ENCODE assay signal across 8 cellular contexts in genomic region chr11:33775064-33775807, GRCh38. TPM values are rescaled to one million over a fixed set of nuclear protein-coding genes. Genes with fewer than 3 reads are reported as not detected.
DNase-seq lines count a peak whose midpoint lies in the region; ATAC-seq and TF ChIP-seq lines count a peak whose summit lies in the region.

No MANE protein-coding gene starts in this region.

- H3K9ac ChIP-seq in HCT116 (ENCODE audit: low read length), result peak overlapping the region; percentile 51; the same call in 1 of the 2 replicates
- H3K9ac ChIP-seq in smooth muscle cell (ENCODE audit: low read depth), result peak overlapping the region; percentile 79

- no peaks in the 10 kb centered on the region for H3F3A ChIP-seq in smooth muscle cell (ENCODE audit: low read depth)

- H4K20me1 ChIP-seq in HCT116 (ENCODE audit: insufficient read depth) (no peaks in the 10 kb centered on the region; the same call in 1 of the 2 replicates), smooth muscle cell (ENCODE audit: low read depth) (peaks cover 32% of the 10 kb centered on the region)

- peak overlapping the region; percentile 82 to 91 for H3K4me3 ChIP-seq in HCT116 (replicated peaks in 1 of 2; ENCODE audit: low read depth in 1 of 2, low read length in 2 of 2)
- peak overlapping the region; percentile 88 for H3K4me3 ChIP-seq in WI38 (ENCODE audit: low read depth, low read length)
- peak overlapping the region; percentile 97 for H3K4me3 ChIP-seq in right cardiac atrium (ENCODE audit: low read length)
- H3K4me3 ChIP-seq in smooth muscle cell, result peak overlapping the region; percentile 79

- H3K79me2 ChIP-seq in HCT116 (ENCODE audit: insufficient read depth, low read length) (peaks cover 18% of the 10 kb centered on the region), smooth muscle cell (ENCODE audit: low read depth) (peaks cover 28% of the 10 kb centered on the region)

- H3K4me2 ChIP-seq in HCT116 (ENCODE audit: low read length), result peak overlapping the region; percentile 79
- H3K4me2 ChIP-seq in smooth muscle cell, result peak overlapping the region; percentile 100

- TF ChIP-seq RAD21 in HCT116 (IDR thresholded peaks at IDR 0.05; ENCODE audit: low read depth), result no peak

- POLR2A ChIA-PET in HCT116 (lab: Charles Lee) (no interaction called here), GM10248 (lab: Yijun Ruan, JAX) (interaction anchor here (0.7 kb wide), 1 partner anchor 73 kb away, joined by 5 read pairs; no protein-coding TSS in a partner anchor)

- H3K27me3 ChIP-seq in HCT116 (ENCODE audit: insufficient read depth, low read length) (no peaks in the 10 kb centered on the region), right cardiac atrium (ENCODE audit: control insufficient read depth, insufficient read depth) (no peaks in the 10 kb centered on the region), smooth muscle cell (ENCODE audit: low read depth) (no peaks in the 10 kb centered on the region)

- H3K9me2 ChIP-seq in HCT116 (ENCODE audit: insufficient read depth), result no peaks in the 10 kb centered on the region

- RAD21 ChIA-PET in HCT116 (lab: Charles Lee; ENCODE audit: low non-redundant PET in 1 of 2, low total read pairs in 2 of 2, uncharacterized antibody in 2 of 2, unreplicated experiment in 2 of 2), result no interaction called here

- no peak for TF ChIP-seq POLR2A in HCT116 (IDR thresholded peaks at IDR 0.05; ENCODE audit: borderline replicate concordance, extremely low read depth, insufficient read depth, insufficient read length)

- H3K27ac ChIP-seq in HCT116 (ENCODE audit: low read depth, low read length) (no peak overlapping the region; the same call in 1 of the 2 replicates), right cardiac atrium (ENCODE audit: low read length) (peak overlapping the region; percentile 91), smooth muscle cell (ENCODE audit: low read depth) (no peak overlapping the region)

- H3K36me3 ChIP-seq in HCT116 (ENCODE audit: control insufficient read depth in 1 of 2, insufficient read depth in 2 of 2, low read length in 2 of 2) (no peaks in the 10 kb centered on the region), smooth muscle cell (ENCODE audit: low read depth) (no peaks in the 10 kb centered on the region)

- ATAC-seq in HCT116 (no peak), right cardiac atrium (no peak)

- H2AFZ ChIP-seq in HCT116 (ENCODE audit: low read depth, low read length, poor library complexity, severe bottlenecking) (peak overlapping the region; percentile 88), smooth muscle cell (ENCODE audit: low read depth) (peak overlapping the region; percentile 99)

- H3K9me3 ChIP-seq in HCT116 (ENCODE audit: control insufficient read depth in 1 of 2, insufficient read depth in 1 of 2, low read depth in 1 of 2, low read length in 2 of 2) (no peaks in the 10 kb centered on the region), right cardiac atrium (ENCODE audit: control insufficient read depth, low read length) (no peaks in the 10 kb centered on the region), smooth muscle cell (replicated peaks; ENCODE audit: low read depth) (no peaks in the 10 kb centered on the region)

- DNase-seq in HCT116 (ENCODE audit: low read depth, low spot score) (no peak), right cardiac atrium (no peak), smooth muscle cell (lab: John Stamatoyannopoulos, UW; ENCODE audit: unreplicated experiment) (no peak), GM10248 (ENCODE audit: extremely low spot score) (no peak), GM10266 (ENCODE audit: extremely low spot score) (no peak), NCI-H524 treated with DMSO at 0.1 percent for 48 hours (lab: John Stamatoyannopoulos, UW) (no peak), NCI-H2029 (lab: John Stamatoyannopoulos, UW) (no peak)

- WGBS in right cardiac atrium, result 47% methylated on average over 14 of the region's 14 CpGs
- 49% methylated on average over 14 of the region's 14 CpGs for WGBS in smooth muscle cell (ENCODE audit: low lambda C conversion rate)

- CTCF ChIA-PET in HCT116 (lab: Charles Lee), result interaction anchor here (0.7 kb wide), 1 partner anchor 82 kb away, joined by 4 read pairs; no protein-coding TSS in a partner anchor
- CTCF ChIA-PET in GM10248 (lab: Yijun Ruan, JAX), result interaction anchor here (1.3 to 3.4 kb wide), 4 partner anchors 9 to 33 kb away, joined by 3 to 10 read pairs (median 6); no protein-coding TSS in a partner anchor

- no TSS peak for BruUV-seq in HCT116 (replicated peaks; lab: Mats Ljungman, UMichigan)

- intact Hi-C loops in HCT116 (cut with micrococcal nuclease), result no loop called here
- intact Hi-C loops in right cardiac atrium (cut with DNase I), result no loop called here

- TF ChIP-seq CTCF in HCT116 (IDR thresholded peaks at IDR 0.05 in 2 of 3, conservative IDR thresholded peaks at IDR 0.05 in 1 of 3; ENCODE audit: borderline replicate concordance in 1 of 3, insufficient read depth in 1 of 3, low read depth in 2 of 3, low read length in 2 of 3), result no peak
- TF ChIP-seq CTCF in WI38 (IDR thresholded peaks at IDR 0.05; ENCODE audit: low read depth, low read length), result no peak
- no peak for TF ChIP-seq CTCF in smooth muscle cell (IDR thresholded peaks at IDR 0.05; ENCODE audit: borderline replicate concordance, insufficient read depth, poor library complexity, severe bottlenecking)
- TF ChIP-seq CTCF in GM10248 (IDR thresholded peaks at IDR 0.05; ENCODE audit: control extremely low read depth, extremely low read depth, low read depth, missing control alignments), result no peak
- no peak for TF ChIP-seq CTCF in GM10266 (IDR thresholded peaks at IDR 0.05; ENCODE audit: control insufficient read depth, insufficient read depth, low read depth, missing control alignments)

- peaks cover 7 to 26% of the 10 kb centered on the region in 2 experiments; a peak in 3 of 4 replicates for H3K4me1 ChIP-seq in HCT116 (ENCODE audit: control insufficient read depth in 1 of 2, insufficient read depth in 2 of 2, low read length in 2 of 2)
- peaks cover 9% of the 10 kb centered on the region for H3K4me1 ChIP-seq in right cardiac atrium (ENCODE audit: control insufficient read depth, insufficient read depth, low read length)
- H3K4me1 ChIP-seq in smooth muscle cell (ENCODE audit: low read depth), result peaks cover 14% of the 10 kb centered on the region

TF ChIP-seq in HCT116, 20 proteins besides CTCF, POLR2A, EP300 and RAD21:
- no peak for TF ChIP-seq CEBPB (IDR thresholded peaks at IDR 0.05; ENCODE audit: low read depth)
- TF ChIP-seq MAX (IDR thresholded peaks at IDR 0.05), result no peak
- TF ChIP-seq SP1 (IDR thresholded peaks at IDR 0.05; ENCODE audit: low read depth), result no peak
- no peak for TF ChIP-seq EZH2 (IDR thresholded peaks at IDR 0.05)
- no peak for TF ChIP-seq EGR1 (IDR thresholded peaks at IDR 0.05; ENCODE audit: low read depth)
- no peak for TF ChIP-seq FOSL1 (IDR thresholded peaks at IDR 0.05; ENCODE audit: low read depth)
- TF ChIP-seq ELF1 (IDR thresholded peaks at IDR 0.05; ENCODE audit: borderline replicate concordance, low read depth), result no peak
- no peak for TF ChIP-seq ZBTB33 (IDR thresholded peaks at IDR 0.05; ENCODE audit: extremely low read depth, insufficient replicate concordance, low read length)
- TF ChIP-seq YY1 (IDR thresholded peaks at IDR 0.05; ENCODE audit: extremely low read depth, insufficient replicate concordance, low read depth, low read length), result no peak
- no peak for TF ChIP-seq TCF7L2 (IDR thresholded peaks at IDR 0.05; ENCODE audit: borderline replicate concordance, extremely low read depth, insufficient read depth, insufficient read length)
- TF ChIP-seq ZNF274 (IDR thresholded peaks at IDR 0.05; ENCODE audit: low read depth, low read length), result no peak
- no peak for TF ChIP-seq POLR2AphosphoS5 (IDR thresholded peaks at IDR 0.05; ENCODE audit: low read depth, low read length)
- TF ChIP-seq EZH2phosphoT487 (IDR thresholded peaks at IDR 0.05; ENCODE audit: borderline replicate concordance), result no peak
TF ChIP-seq in HCT116: peak in this region for 0.

RNA-seq across cellular contexts. Expression of gene FBXO3, which starts 0.9 kb away (rescaled TPM):
- total RNA-seq in HCT116 (2021; ENCODE audit: unreplicated experiment), result 27.2 TPM
- 15.2 and 22.8 TPM in 2 replicates for polyA plus RNA-seq in HCT116 (2012)
- total RNA-seq in right cardiac atrium, result 10 to 100 TPM; 30.2 to 40.8 (median 39.2) TPM
- polyA plus RNA-seq in right cardiac atrium, result 27.3 TPM
- 49.3 and 63.6 TPM in 2 replicates for total RNA-seq in smooth muscle cell
- 28.8 and 38.5 TPM in 2 replicates for polyA plus RNA-seq in smooth muscle cell

RNA-seq across cellular contexts. Expression of gene CD59, which starts 39.0 kb away (rescaled TPM):
- total RNA-seq in HCT116 (2021; ENCODE audit: unreplicated experiment) (122 TPM), right cardiac atrium (100 to 1,000 TPM; 619 to 780 (median 669) TPM), smooth muscle cell (504 and 563 TPM in 2 replicates)
- polyA plus RNA-seq in HCT116 (2012), result 158 and 189 TPM in 2 replicates
- polyA plus RNA-seq in right cardiac atrium (245 TPM), smooth muscle cell (291 and 418 TPM in 2 replicates)
